ENCODE assay signal across 1 cellular context in genomic region chr17:57697891-57698708, GRCh38.
TF ChIP-seq lines count a peak whose summit lies in the region.

No MANE protein-coding gene starts in this region.

TF ChIP-seq in HepG2, 621 proteins besides CTCF, POLR2A, EP300 and RAD21 (continued from another document and continues in another):
- TF ChIP-seq ZNF687 (CRISPR knock-in tag; IDR thresholded peaks at IDR 0.05) (peak; percentile 83), IKZF1 (IDR thresholded peaks at IDR 0.05) (no peak), ZNF572 (CRISPR knock-in tag; IDR thresholded peaks at IDR 0.05) (no peak), ZNF770 (CRISPR knock-in tag; IDR thresholded peaks at IDR 0.05) (peak; percentile 92), PBX3 (CRISPR knock-in tag; IDR thresholded peaks at IDR 0.05; ENCODE audit: borderline replicate concordance) (no peak), MEF2D (CRISPR knock-in tag; IDR thresholded peaks at IDR 0.05) (0 out of 2 replicates have a peak, but pooled peaks have one; percentile 28), ZKSCAN1 (IDR thresholded peaks at IDR 0.05; ENCODE audit: low read length) (no peak), KDM6A (CRISPR knock-in tag; IDR thresholded peaks at IDR 0.05; ENCODE audit: low read depth) (peak; percentile 31; the same call in 1 of the 2 replicates), SRSF9 (IDR thresholded peaks at IDR 0.05; ENCODE audit: borderline replicate concordance, insufficient read depth, low read depth, low read length, poor library complexity, severe bottlenecking) (no peak), NFE2 (CRISPR knock-in tag; IDR thresholded peaks at IDR 0.05) (no peak), HOXD1 (CRISPR knock-in tag; IDR thresholded peaks at IDR 0.05) (no peak), ZZZ3 (CRISPR knock-in tag; IDR thresholded peaks at IDR 0.05; ENCODE audit: borderline replicate concordance) (0 out of 2 replicates have a peak, but pooled peaks have one; percentile 46), ZNF382 (CRISPR knock-in tag; IDR thresholded peaks at IDR 0.05; ENCODE audit: borderline replicate concordance) (no peak), GATAD2A (CRISPR knock-in tag; IDR thresholded peaks at IDR 0.05) (peak; percentile 77), NFYC (CRISPR knock-in tag; IDR thresholded peaks at IDR 0.05) (no peak; the same call in 1 of the 2 replicates), NR2C2 (CRISPR knock-in tag; IDR thresholded peaks at IDR 0.05; ENCODE audit: borderline replicate concordance) (peak; percentile 53; the same call in 1 of the 2 replicates), PHF8 (CRISPR knock-in tag; IDR thresholded peaks at IDR 0.05) (peak; percentile 43), ZNF614 (CRISPR knock-in tag; IDR thresholded peaks at IDR 0.05; ENCODE audit: borderline replicate concordance) (peak; percentile 27; the same call in 1 of the 2 replicates), JUND (CRISPR knock-in tag; IDR thresholded peaks at IDR 0.05) (peak; percentile 56; the same call in 1 of the 2 replicates), ZNF556 (CRISPR knock-in tag; IDR thresholded peaks at IDR 0.05; ENCODE audit: borderline replicate concordance) (0 out of 2 replicates have a peak, but pooled peaks have one; percentile 29), PAXIP1 (CRISPR knock-in tag; conservative IDR thresholded peaks at IDR 0.05) (peak; percentile 70), KDM2A (CRISPR knock-in tag; IDR thresholded peaks at IDR 0.05; ENCODE audit: borderline replicate concordance, low read depth) (peak; percentile 44; the same call in 1 of the 2 replicates), HOMEZ (CRISPR knock-in tag; IDR thresholded peaks at IDR 0.05; ENCODE audit: low read depth) (peak; percentile 65; the same call in 1 of the 2 replicates), BATF2 (CRISPR knock-in tag; IDR thresholded peaks at IDR 0.05) (no peak), ZNF746 (CRISPR knock-in tag; IDR thresholded peaks at IDR 0.05) (peak; percentile 58; the same call in 1 of the 2 replicates), KDM5B (CRISPR knock-in tag; IDR thresholded peaks at IDR 0.05; ENCODE audit: borderline replicate concordance) (peak; percentile 29; the same call in 1 of the 2 replicates), FOXP1 (IDR thresholded peaks at IDR 0.05) (no peak), FOXP1 (CRISPR knock-in tag; IDR thresholded peaks at IDR 0.05) (no peak), FOXO1 (CRISPR knock-in tag; IDR thresholded peaks at IDR 0.05) (no peak), CHCHD3 (CRISPR knock-in tag; IDR thresholded peaks at IDR 0.05) (no peak), ZNF263 (CRISPR knock-in tag; IDR thresholded peaks at IDR 0.05) (peak; percentile 96), KAT8 (CRISPR knock-in tag; IDR thresholded peaks at IDR 0.05) (peak; percentile 88), NFIC (IDR thresholded peaks at IDR 0.05; ENCODE audit: low read length) (no peak), ZSCAN9 (CRISPR knock-in tag; IDR thresholded peaks at IDR 0.05; ENCODE audit: borderline replicate concordance) (0 out of 2 replicates have a peak, but pooled peaks have one; percentile 50), TBX2 (CRISPR knock-in tag; IDR thresholded peaks at IDR 0.05; ENCODE audit: borderline replicate concordance) (peak; percentile 66), TFE3 (CRISPR knock-in tag; IDR thresholded peaks at IDR 0.05) (peak; percentile 56; the same call in 1 of the 2 replicates), PREB (CRISPR knock-in tag; IDR thresholded peaks at IDR 0.05) (no peak), ZNF335 (CRISPR knock-in tag; IDR thresholded peaks at IDR 0.05) (0 out of 2 replicates have a peak, but pooled peaks have one; percentile 31), RORA (CRISPR knock-in tag; IDR thresholded peaks at IDR 0.05) (no peak), NR2F1 (CRISPR knock-in tag; IDR thresholded peaks at IDR 0.05) (peak in 1 of 2 experiments; percentile 77), ZNF20 (CRISPR knock-in tag; IDR thresholded peaks at IDR 0.05) (no peak), SSRP1 (CRISPR knock-in tag; IDR thresholded peaks at IDR 0.05) (no peak), ZBTB7B (CRISPR knock-in tag; IDR thresholded peaks at IDR 0.05) (0 out of 2 replicates have a peak, but pooled peaks have one; percentile 38), ZBTB44 (CRISPR knock-in tag; IDR thresholded peaks at IDR 0.05) (no peak), HNF4A (CRISPR knock-in tag; IDR thresholded peaks at IDR 0.05) (peak; percentile 85), MED13 (CRISPR knock-in tag; IDR thresholded peaks at IDR 0.05) (no peak), GABPA (IDR thresholded peaks at IDR 0.05; ENCODE audit: low read depth, low read length) (peak; percentile 63), GABPA (CRISPR knock-in tag; IDR thresholded peaks at IDR 0.05; ENCODE audit: low read depth) (peak; percentile 88), SIX4 (CRISPR knock-in tag; IDR thresholded peaks at IDR 0.05) (no peak; the same call in 1 of the 2 replicates), LBX2 (CRISPR knock-in tag; IDR thresholded peaks at IDR 0.05; ENCODE audit: borderline replicate concordance) (no peak)
